ENCODE assay signal across 16 cellular contexts in the genomic region with DNA sequence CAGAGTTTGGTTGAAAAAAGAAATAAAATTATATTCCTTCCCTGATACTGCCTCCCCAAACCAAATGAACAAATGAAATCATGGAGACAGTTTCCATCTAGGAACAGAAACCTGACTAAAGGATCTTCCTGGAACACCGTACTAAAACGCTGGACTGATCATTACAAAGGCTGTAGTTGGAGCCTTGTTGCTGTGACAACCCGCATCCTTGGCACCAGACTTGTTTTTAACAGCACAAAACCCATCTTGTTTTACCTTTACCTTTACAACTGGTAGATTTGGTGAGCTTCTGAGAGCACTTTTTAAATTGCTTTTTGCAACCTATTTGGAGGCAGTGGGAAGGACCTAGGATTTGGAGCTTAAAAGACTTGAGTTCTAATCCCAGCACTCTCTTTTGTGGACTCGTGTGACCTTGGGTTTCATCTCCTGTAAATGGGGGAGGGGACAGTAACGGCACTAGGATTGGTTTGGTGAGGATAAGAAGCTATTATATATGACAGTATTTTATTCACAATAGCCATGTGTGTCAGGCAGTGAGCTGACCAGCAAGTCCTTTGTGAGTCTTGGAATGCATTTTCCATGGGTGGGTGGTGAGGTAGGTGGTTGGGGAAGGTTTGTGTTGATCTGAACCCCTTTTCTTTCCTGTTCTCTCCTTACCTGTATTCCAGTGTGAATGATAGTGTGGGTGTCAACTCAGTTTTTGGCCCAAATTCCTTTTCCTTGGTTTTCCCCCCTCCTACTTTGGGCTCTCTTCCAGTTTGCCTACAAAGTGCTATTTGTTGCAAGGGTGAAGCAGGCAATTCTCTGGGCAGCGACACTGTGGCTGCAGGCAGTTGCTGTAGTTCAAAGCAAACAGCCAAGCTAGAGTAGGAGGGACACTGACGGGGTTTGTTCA. TPM values are rescaled to one million over a fixed set of nuclear protein-coding genes. Genes with fewer than 3 reads are reported as not detected.
DNase-seq lines count a peak whose midpoint lies in the region; ATAC-seq and TF ChIP-seq lines count a peak whose summit lies in the region.
"Had no signal": no experiment of that assay in that cellular context is flagged by ENCODE, and none has a peak within 500 bp of the region (broad histone marks: within the 10 kb centered on the region; RNA-seq: fewer than 3 reads in every experiment).

No MANE protein-coding gene starts in this region.

- peaks cover 13% of the 10 kb centered on the region for H3K79me1 ChIP-seq in trophoblast cell (ENCODE audit: low read length)

- H3K4me1 Mint-ChIP-seq in GM23338: peaks cover 75% of the 10 kb centered on the region
- peaks cover 3% of the 10 kb centered on the region for H3K4me1 Mint-ChIP-seq in activated T-cell treated with anti-CD3 and anti-CD28 coated beads, Interleukin-2, amount 50 U/mL, for 24 hours (ENCODE audit: low read depth)

- no peaks in the 10 kb centered on the region for H3K36me3 Mint-ChIP-seq in GM23338 (ENCODE audit: low read depth)
- no peaks in the 10 kb centered on the region for H3K36me3 Mint-ChIP-seq in activated T-cell treated with anti-CD3 and anti-CD28 coated beads, Interleukin-2, amount 50 U/mL, for 24 hours (ENCODE audit: low read depth)
- H3K36me3 Mint-ChIP-seq: natural killer cell treated with Interleukin-12 subunit alpha and Interleukin-12 subunit beta and Interleukin-15 and Interleukin-18, amount 100 ng/mL, for 72 hours; T-cell had no signal

- H3K27ac ChIP-seq in GM23338 (ENCODE audit: low read depth) (peak overlapping the region; percentile 57), adrenal gland (no peak overlapping the region), trophoblast cell (ENCODE audit: low read depth, low read length) (peak overlapping the region; percentile 72)
- H3K27ac ChIP-seq: PC-9 had no signal

- H3K9me2 ChIP-seq in GM23338 (ENCODE audit: insufficient read depth): no peaks in the 10 kb centered on the region

- ATAC-seq in GM23338 (no peak), GM18867 (IDR thresholded peaks at IDR 0.05; ENCODE audit: unreplicated experiment) (no peak)
- ATAC-seq: natural killer cell treated with Interleukin-12 subunit alpha and Interleukin-12 subunit beta and Interleukin-15 and Interleukin-18, amount 100 ng/mL, for 72 hours; stimulated activated naive B cell treated with anti-CD40 and anti-IgM and Interleukin-4, amounts not matched to agents 10 μg/mL and 1 μg/mL and 100 μg/mL, for 72 hours; T-cell had no signal

- TF ChIP-seq POLR2A in adrenal gland (IDR thresholded peaks at IDR 0.05): no peak

- no peak overlapping the region for H2AFZ ChIP-seq in GM23338
- H2AFZ ChIP-seq in trophoblast cell (ENCODE audit: insufficient read depth, low read length, poor library complexity): no peak overlapping the region
- H2AFZ ChIP-seq: PC-9 had no signal

- peak overlapping the region; percentile 93 for H2BK12ac ChIP-seq in trophoblast cell (ENCODE audit: low read length)

- H3K9me3 ChIP-seq in adrenal gland (replicated peaks in 1 of 3) (no peaks in the 10 kb centered on the region), trophoblast cell (ENCODE audit: insufficient read depth, low read depth, low read length) (no peaks in the 10 kb centered on the region)

- H4K8ac ChIP-seq in trophoblast cell (ENCODE audit: low read depth, low read length): peak overlapping the region; percentile 36

- H3K4me2 ChIP-seq in GM23338 (peak overlapping the region; percentile 46), trophoblast cell (ENCODE audit: low read length) (no peak overlapping the region)
- H3K4me2 ChIP-seq: PC-9 had no signal

- H3F3A ChIP-seq in GM23338 (replicated peaks; ENCODE audit: low read depth): no peaks in the 10 kb centered on the region

- peaks cover 89% of the 10 kb centered on the region for H3K79me2 ChIP-seq in GM23338 (replicated peaks; ENCODE audit: insufficient read depth)
- peaks cover 2% of the 10 kb centered on the region for H3K79me2 ChIP-seq in trophoblast cell (ENCODE audit: control insufficient read depth, insufficient read depth, low read length, poor library complexity)

- H2AK5ac ChIP-seq in trophoblast cell (ENCODE audit: low read length): no peak overlapping the region

- H3K27me3 Mint-ChIP-seq in GM23338 (ENCODE audit: insufficient read depth, low read depth, poor library complexity): peaks cover 2% of the 10 kb centered on the region
- H3K27me3 Mint-ChIP-seq in activated T-cell treated with anti-CD3 and anti-CD28 coated beads, Interleukin-2, amount 50 U/mL, for 24 hours: no peaks in the 10 kb centered on the region
- H3K27me3 Mint-ChIP-seq: natural killer cell treated with Interleukin-12 subunit alpha and Interleukin-12 subunit beta and Interleukin-15 and Interleukin-18, amount 100 ng/mL, for 72 hours; stimulated activated naive B cell treated with anti-CD40 and anti-IgM and Interleukin-4, amounts not matched to agents 10 μg/mL and 1 μg/mL and 100 μg/mL, for 72 hours; T-cell had no signal

- H3K27me3 ChIP-seq in GM23338 (ENCODE audit: insufficient read depth): no peaks in the 10 kb centered on the region
- H3K27me3 ChIP-seq in adrenal gland: no peaks in the 10 kb centered on the region
- H3K27me3 ChIP-seq in trophoblast cell (ENCODE audit: insufficient read depth, low read length): no peaks in the 10 kb centered on the region

- H4K91ac ChIP-seq in trophoblast cell (ENCODE audit: low read depth, low read length): peak overlapping the region; percentile 8

- peak overlapping the region; percentile 81 for H3K18ac ChIP-seq in trophoblast cell (ENCODE audit: low read length)

- H3K14ac ChIP-seq in trophoblast cell (ENCODE audit: low read length): peak overlapping the region; percentile 4

- intact Hi-C loops in adrenal gland (cut with DNase I): no loop called here

- no peak overlapping the region for H4K12ac ChIP-seq in trophoblast cell (ENCODE audit: low read depth, low read length)

- no peak overlapping the region for H3K9ac ChIP-seq in trophoblast cell (ENCODE audit: low read length)

- no peak overlapping the region; the same call in 2 of the 3 replicates for H3K4me3 Mint-ChIP-seq in GM23338
- no peak overlapping the region for H3K4me3 Mint-ChIP-seq in activated T-cell treated with anti-CD3 and anti-CD28 coated beads, Interleukin-2, amount 50 U/mL, for 24 hours
- H3K4me3 Mint-ChIP-seq: natural killer cell treated with Interleukin-12 subunit alpha and Interleukin-12 subunit beta and Interleukin-15 and Interleukin-18, amount 100 ng/mL, for 72 hours; stimulated activated naive B cell treated with anti-CD40 and anti-IgM and Interleukin-4, amounts not matched to agents 10 μg/mL and 1 μg/mL and 100 μg/mL, for 72 hours; T-cell had no signal

- H3K36me3 ChIP-seq in GM23338 (ENCODE audit: insufficient read depth) (no peaks in the 10 kb centered on the region), adrenal gland (replicated peaks in 1 of 2) (no peaks in the 10 kb centered on the region), trophoblast cell (ENCODE audit: control insufficient read depth in 1 of 2, insufficient read depth in 2 of 2, low read length in 2 of 2) (no peaks in the 10 kb centered on the region)

- TF ChIP-seq CTCF in GM23338 (conservative IDR thresholded peaks at IDR 0.05; ENCODE audit: low read depth in 2 of 2): no peak
- no peak for TF ChIP-seq CTCF in adrenal gland (IDR thresholded peaks at IDR 0.05)

- 55 to 67% (median 58%) methylated on average over 7 of the region's 7 CpGs for WGBS in adrenal gland, 4 donors
- WGBS in trophoblast cell (ENCODE audit: extremely low coverage, insufficient coverage, insufficient read length): no CpG with 5 or more reads among the region's 7 CpGs

- H2BK120ac ChIP-seq in trophoblast cell (ENCODE audit: insufficient read depth, low read length, poor library complexity): peak overlapping the region; percentile 40

- H4K20me1 ChIP-seq in GM23338 (replicated peaks; ENCODE audit: insufficient read depth): peaks cover 3% of the 10 kb centered on the region

- H3K4ac ChIP-seq in trophoblast cell (ENCODE audit: low read depth, low read length): peak overlapping the region; percentile 52

- H2BK5ac ChIP-seq in trophoblast cell (ENCODE audit: low read depth, low read length, poor library complexity): peak overlapping the region; percentile 72

- H3K4me1 ChIP-seq in GM23338 (ENCODE audit: insufficient read depth) (peaks cover 73% of the 10 kb centered on the region), adrenal gland (replicated peaks in 1 of 2) (peaks cover 29 to 50% of the 10 kb centered on the region in 2 donors), trophoblast cell (ENCODE audit: control insufficient read depth in 1 of 2, insufficient read depth in 2 of 2, low read length in 2 of 2) (peaks cover 11 to 21% of the 10 kb centered on the region in 2 experiments)

- no peak overlapping the region; the same call in 1 of the 2 replicates for H3K27ac Mint-ChIP-seq in GM23338
- no peak overlapping the region for H3K27ac Mint-ChIP-seq in activated T-cell treated with anti-CD3 and anti-CD28 coated beads, Interleukin-2, amount 50 U/mL, for 24 hours
- H3K27ac Mint-ChIP-seq: natural killer cell treated with Interleukin-12 subunit alpha and Interleukin-12 subunit beta and Interleukin-15 and Interleukin-18, amount 100 ng/mL, for 72 hours; stimulated activated naive B cell treated with anti-CD40 and anti-IgM and Interleukin-4, amounts not matched to agents 10 μg/mL and 1 μg/mL and 100 μg/mL, for 72 hours; T-cell had no signal

- no peak overlapping the region for H3K23ac ChIP-seq in trophoblast cell (ENCODE audit: low read length)

- H3K4me3 ChIP-seq in GM23338 (no peak overlapping the region), adrenal gland (no peak overlapping the region), trophoblast cell (ENCODE audit: low read depth, low read length) (no peak overlapping the region)
- H3K4me3 ChIP-seq: PC-9 had no signal

- DNase-seq in GM23338 (ENCODE audit: low spot score) (peak; percentile 35), adrenal gland (peak in 6 of 7 donors; percentile 22 to 61 (median 40)), hypothalamus (lab: John Stamatoyannopoulos, UW) (peak in 39 of 51 donors; percentile 5 to 89 (median 55)), trophoblast cell (no peak), DMS153 (lab: John Stamatoyannopoulos, UW) (no peak)
- DNase-seq in stimulated activated naive CD4-positive, alpha-beta T cell treated with Interleukin-2 at 50 U/mL for 16 hours (lab: John Stamatoyannopoulos, UW): no peak
- no peak for DNase-seq in activated T-cell treated with anti-CD3 and anti-CD28 coated beads, Interleukin-2, amount 50 U/mL, for 24 hours
- DNase-seq: activated naive CD4-positive, alpha-beta T cell treated with Interleukin-2 at 50 U/mL for 16 hours; KBM-7; NCI-H1417; NCI-H510A; PC-9; stimulated activated naive B cell treated with anti-CD40 and anti-IgM and Interleukin-4, amounts not matched to agents 10 μg/mL and 1 μg/mL and 100 μg/mL, for 72 hours; T-cell had no signal

- H3K9me3 Mint-ChIP-seq in GM23338: no peaks in the 10 kb centered on the region
- H3K9me3 Mint-ChIP-seq in activated T-cell treated with anti-CD3 and anti-CD28 coated beads, Interleukin-2, amount 50 U/mL, for 24 hours: no peaks in the 10 kb centered on the region
- H3K9me3 Mint-ChIP-seq: natural killer cell treated with Interleukin-12 subunit alpha and Interleukin-12 subunit beta and Interleukin-15 and Interleukin-18, amount 100 ng/mL, for 72 hours; stimulated activated naive B cell treated with anti-CD40 and anti-IgM and Interleukin-4, amounts not matched to agents 10 μg/mL and 1 μg/mL and 100 μg/mL, for 72 hours; T-cell had no signal

RNA-seq across cellular contexts. Expression of a gene that starts 12.6 kb away (rescaled TPM):
- 48.1 and 48.8 TPM in 2 replicates for total RNA-seq in GM23338 (2014; rRNA removed; shearing (Covaris generic))
- polyA plus RNA-seq in GM23338 (2016; fragmentation: Nextera tagmentation; extraction: Ambion mirVana) (22.4 and 23.6 TPM in 2 replicates), adrenal gland (10 to 100 TPM; 13.9 to 66.8 (median 20.5) TPM)
- 10 to 100 TPM; 40.9 to 79.8 (median 62.9) TPM for total RNA-seq in adrenal gland
- 33.4 and 34.4 TPM in 2 replicates for polyA plus RNA-seq in trophoblast cell (2013)

Comparison
In these comparisons a context has a peak if more than half of its experiments do, and no peak if none do; other contexts are left out.
1. DNase-seq: peak in GM23338 (single experiment), adrenal gland (6 of 7) and hypothalamus (39 of 51); none in trophoblast cell (0 of 2), stimulated activated naive CD4-positive, alpha-beta T cell treated with Interleukin-2 at 50 U/mL for 16 hours (single experiment), activated T-cell treated with anti-CD3 and anti-CD28 coated beads, Interleukin-2, amount 50 U/mL, for 24 hours (single experiment) and DMS153 (single experiment).
2. H3K27ac ChIP-seq: peak in GM23338 (single experiment) and trophoblast cell (single experiment); none in adrenal gland (0 of 5).